1 cellular context compared by ENCODE assay signal in genomic region chr11:32434116-32434386, GRCh38.
TF ChIP-seq lines count a peak whose summit lies in the region.

No MANE protein-coding gene starts in this region.

TF ChIP-seq in H1, 55 proteins besides CTCF, POLR2A, EP300 and RAD21:
- TF ChIP-seq KDM4A (IDR thresholded peaks at IDR 0.05; ENCODE audit: low read depth, low read length, severe bottlenecking) (peak; percentile 7), CBX8 (IDR thresholded peaks at IDR 0.05; ENCODE audit: borderline replicate concordance, low read depth, low read length) (0 out of 2 replicates have a peak, but pooled peaks have one; percentile 55), CHD2 (IDR thresholded peaks at IDR 0.05; ENCODE audit: low read length) (no peak), PHF8 (conservative IDR thresholded peaks at IDR 0.05; ENCODE audit: low read depth, low read length) (no peak), SUZ12 (IDR thresholded peaks at IDR 0.05; ENCODE audit: low read length) (peak; percentile 75; the same call in 1 of the 2 replicates), HDAC2 (IDR thresholded peaks at IDR 0.05; ENCODE audit: borderline replicate concordance in 1 of 2, low read depth in 2 of 2, low read length in 2 of 2) (no peak), SIX5 (IDR thresholded peaks at IDR 0.05; ENCODE audit: low read depth, low read length) (no peak), TBP (IDR thresholded peaks at IDR 0.05; ENCODE audit: low read depth, low read length) (no peak), TAF1 (IDR thresholded peaks at IDR 0.05; ENCODE audit: low read depth, low read length) (no peak), CEBPB (IDR thresholded peaks at IDR 0.05; ENCODE audit: low read depth, low read length) (no peak)
